In the genomic region with DNA sequence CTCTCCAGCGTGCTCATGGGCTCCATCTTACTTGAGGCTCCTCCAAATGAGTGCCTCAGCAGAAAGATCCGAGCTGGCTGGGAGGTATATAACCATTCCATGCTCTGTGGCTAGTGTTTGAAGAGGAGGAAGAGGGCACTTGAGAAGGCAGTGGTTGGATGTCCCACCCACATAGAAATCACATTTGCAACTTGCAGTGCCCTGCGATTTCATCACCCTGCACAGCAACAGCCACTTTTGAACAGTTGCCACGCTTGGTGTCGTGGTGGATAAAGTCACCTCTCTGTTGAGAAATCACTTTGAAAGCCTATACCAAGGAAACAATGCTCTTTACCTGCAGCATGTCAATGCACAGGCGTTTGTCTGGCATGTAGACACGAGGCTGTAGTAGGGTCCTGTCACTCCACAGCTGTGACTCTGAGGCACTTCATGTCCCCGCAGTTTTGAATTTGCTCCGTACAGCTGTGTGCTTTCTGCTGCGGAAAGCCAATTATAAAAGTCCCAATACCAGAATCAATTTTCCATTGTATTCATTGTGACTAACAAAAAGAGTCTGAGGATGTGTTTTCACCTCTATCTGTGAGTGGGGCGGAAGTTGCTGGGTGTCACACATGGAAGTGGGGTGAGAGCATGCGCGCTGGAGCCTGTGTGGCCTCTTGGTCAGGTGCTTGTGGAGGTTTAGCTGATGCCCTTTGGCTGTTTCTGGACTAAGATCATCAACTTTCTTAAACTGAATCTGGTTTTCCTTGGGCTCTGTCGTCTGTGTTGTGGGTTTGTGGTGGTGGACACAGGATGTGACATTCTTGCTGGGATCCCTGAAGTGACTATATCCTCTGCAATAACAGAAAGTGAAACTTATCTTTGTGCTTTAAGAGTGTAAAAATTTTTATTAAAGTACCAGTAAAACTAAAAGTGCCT, we compare ENCODE assay signal across 8 cellular contexts. TPM values are rescaled to one million over a fixed set of nuclear protein-coding genes. Genes with fewer than 3 reads are reported as not detected.
DNase-seq lines count a peak whose midpoint lies in the region; ATAC-seq and TF ChIP-seq lines count a peak whose summit lies in the region.

No MANE protein-coding gene starts in this region.

- TF ChIP-seq CTCF in brain microvascular endothelial cell (IDR thresholded peaks at IDR 0.05; ENCODE audit: low read depth, low read length, missing control alignments), result no peak

- peaks cover 16% of the 10 kb centered on the region for H3K36me3 ChIP-seq in brain microvascular endothelial cell (replicated peaks)

- no peak overlapping the region for H3K4me3 ChIP-seq in brain microvascular endothelial cell (ENCODE audit: low read depth, low read length)

- peak; percentile 24 for DNase-seq in ACHN
- DNase-seq in T-helper 9 cell, result peak; percentile 63
- no peak for DNase-seq in brain microvascular endothelial cell
- DNase-seq in lung microvascular endothelial cell (ENCODE audit: low read depth in 2 of 2), result peak; percentile 40 to 86
- DNase-seq in stimulated activated CD8-positive, alpha-beta memory T cell treated with anti-CD3 and anti-CD28 coated beads, Interleukin-2, amount 100 ng/mL, for 1 hour (ENCODE audit: low read depth in 2 of 2), result peak; percentile 48 to 68
- DNase-seq in SHP77 (lab: John Stamatoyannopoulos, UW), result no peak

- peak; percentile 27 for ATAC-seq in GM19324 (IDR thresholded peaks at IDR 0.05; ENCODE audit: low FRiP score, unreplicated experiment)
- ATAC-seq in HG03460 (IDR thresholded peaks at IDR 0.05; ENCODE audit: unreplicated experiment), result peak; percentile 35

- no peaks in the 10 kb centered on the region for H3K27me3 ChIP-seq in brain microvascular endothelial cell (replicated peaks)

- peak overlapping the region; percentile 55 for H3K27ac ChIP-seq in brain microvascular endothelial cell

- in situ Hi-C loops in ACHN (cut with HindIII; ENCODE audit: low pct_ligation_motif_present, low pct_unique_long_range_greater_than_20kb, low sequenced_read_pairs) (no loop called here), brain microvascular endothelial cell (cut with HindIII; ENCODE audit: low pct_ligation_motif_present, low sequenced_read_pairs) (no loop called here)

RNA-seq across cellular contexts. Expression of a gene that starts 2.8 kb away (rescaled TPM):
- total RNA-seq in lung microvascular endothelial cell, result 50.8 and 68.5 TPM in 2 replicates

RNA-seq across cellular contexts. Expression of a gene that starts 35.3 kb away (rescaled TPM):
- not detected in 2 replicates for total RNA-seq in lung microvascular endothelial cell

RNA-seq across cellular contexts. Expression of a gene that starts 41.9 kb away (rescaled TPM):
- total RNA-seq in lung microvascular endothelial cell, result not detected in 2 replicates

Comparison
In these comparisons a context has a peak if more than half of its experiments do, and no peak if none do; other contexts are left out.
1. DNase-seq: peak in ACHN (single experiment), T-helper 9 cell (single experiment), lung microvascular endothelial cell (2 of 2) and stimulated activated CD8-positive, alpha-beta memory T cell treated with anti-CD3 and anti-CD28 coated beads, Interleukin-2, amount 100 ng/mL, for 1 hour (2 of 2); none in brain microvascular endothelial cell (single experiment) and SHP77 (0 of 2).